In genomic region chr22:50186181-50186731, GRCh38 we compare ENCODE assay signal across 8 cellular contexts. TPM values are rescaled to one million over a fixed set of nuclear protein-coding genes. Genes with fewer than 3 reads are reported as not detected.
A peak's percentile ranks its signal among the peaks of the same experiment; 100 is the strongest.
DNase-seq lines count a peak whose midpoint lies in the region; ATAC-seq and TF ChIP-seq lines count a peak whose summit lies in the region.

No MANE protein-coding gene starts in this region.

- H3K36me3 Mint-ChIP-seq in activated naive CD4-positive, alpha-beta T cell treated with anti-CD3 and anti-CD28 coated beads for 36 hours (ENCODE audit: low read depth): peaks cover 3% of the 10 kb centered on the region
- H3K36me3 Mint-ChIP-seq in brain (no peaks in the 10 kb centered on the region), type B pancreatic cell (no peaks in the 10 kb centered on the region)

- no peak for ATAC-seq in lower lobe of right lung

- peaks cover 36% of the 10 kb centered on the region for H3K4me1 Mint-ChIP-seq in activated naive CD4-positive, alpha-beta T cell treated with anti-CD3 and anti-CD28 coated beads for 36 hours (ENCODE audit: low read depth)
- H3K4me1 Mint-ChIP-seq in brain (peaks cover 24% of the 10 kb centered on the region), type B pancreatic cell (ENCODE audit: unreplicated experiment) (peaks cover 9% of the 10 kb centered on the region)

- no peaks in the 10 kb centered on the region for H3K9me3 Mint-ChIP-seq in activated naive CD4-positive, alpha-beta T cell treated with anti-CD3 and anti-CD28 coated beads for 36 hours
- H3K9me3 Mint-ChIP-seq in brain (peaks cover 0 to 3% (median 0%) of the 10 kb centered on the region in 5 experiments), type B pancreatic cell (no peaks in the 10 kb centered on the region)

- CTCF ChIA-PET in activated naive CD4-positive, alpha-beta T cell treated with anti-CD3 and anti-CD28 coated beads for 36 hours (lab: Charles Lee): interaction anchor here (0.6 to 2.3 kb wide), 2 partner anchors 256 to 407 kb away, joined by 4 to 5 read pairs; no protein-coding TSS in a partner anchor

- H3K4me1 ChIP-seq in lower lobe of right lung: peaks cover 62% of the 10 kb centered on the region

- peak overlapping the region; percentile 68 for H3K4me3 ChIP-seq in lower lobe of right lung

- H3K36me3 ChIP-seq in lower lobe of right lung: no peaks in the 10 kb centered on the region

- peak overlapping the region; percentile 72 for H3K27ac ChIP-seq in lower lobe of right lung

- no peaks in the 10 kb centered on the region for H3K27me3 ChIP-seq in lower lobe of right lung (ENCODE audit: low read depth)

- H3K27me3 Mint-ChIP-seq in activated naive CD4-positive, alpha-beta T cell treated with anti-CD3 and anti-CD28 coated beads for 36 hours (ENCODE audit: low read depth): no peaks in the 10 kb centered on the region
- H3K27me3 Mint-ChIP-seq in brain (peaks cover under 1% of the 10 kb centered on the region), type B pancreatic cell (no peaks in the 10 kb centered on the region)

- no peak for DNase-seq in activated naive CD4-positive, alpha-beta T cell treated with anti-CD3 and anti-CD28 coated beads for 36 hours
- no peak for DNase-seq in activated naive CD4-positive, alpha-beta T cell treated with Interleukin-2 at 50 U/mL for 16 hours
- DNase-seq in lower lobe of right lung (no peak), type B pancreatic cell (ENCODE audit: extremely low spot score, unreplicated experiment) (no peak), NCI-H2196 (lab: John Stamatoyannopoulos, UW; ENCODE audit: unreplicated experiment) (no peak), NCI-H526 treated with DMSO at 0.1 percent for 48 hours (lab: John Stamatoyannopoulos, UW) (no peak), GF-D8 (lab: John Stamatoyannopoulos, UW) (no peak)

- peak overlapping the region; percentile 87 for H3K27ac Mint-ChIP-seq in activated naive CD4-positive, alpha-beta T cell treated with anti-CD3 and anti-CD28 coated beads for 36 hours
- H3K27ac Mint-ChIP-seq in brain (peak overlapping the region; percentile 82 to 97 (median 94)), type B pancreatic cell (peak overlapping the region; percentile 91)

- TF ChIP-seq CTCF in brain (conservative IDR thresholded peaks at IDR 0.05) (no peak), lower lobe of right lung (IDR thresholded peaks at IDR 0.05) (no peak), type B pancreatic cell (conservative IDR thresholded peaks at IDR 0.05) (no peak)

- intact Hi-C loops in activated naive CD4-positive, alpha-beta T cell treated with anti-CD3 and anti-CD28 coated beads for 36 hours (cut with micrococcal nuclease): no loop called here
- intact Hi-C loops in lower lobe of right lung (cut with DNase I): no loop called here

- H3K9me3 ChIP-seq in lower lobe of right lung: no peaks in the 10 kb centered on the region

- peak overlapping the region; percentile 93 for H3K4me3 Mint-ChIP-seq in activated naive CD4-positive, alpha-beta T cell treated with anti-CD3 and anti-CD28 coated beads for 36 hours
- H3K4me3 Mint-ChIP-seq in brain: peak overlapping the region; percentile 89 to 98 (median 95)
- peak overlapping the region; percentile 97 for H3K4me3 Mint-ChIP-seq in type B pancreatic cell

RNA-seq across cellular contexts. Expression of gene TRABD, which starts 0.5 kb away (rescaled TPM):
- 10 to 100 TPM; 61.0 to 62.8 TPM for total RNA-seq in activated naive CD4-positive, alpha-beta T cell treated with anti-CD3 and anti-CD28 coated beads for 36 hours
- 10.7 TPM for polyA plus RNA-seq in brain (ENCODE audit: insufficient read depth, low read depth, low replicate concordance)
- total RNA-seq in lower lobe of right lung (43.7 TPM), type B pancreatic cell (ENCODE audit: low replicate concordance) (33.8 and 37.7 TPM in 2 replicates)

RNA-seq across cellular contexts. Expression of gene SELENOO, which starts 14.6 kb away (rescaled TPM):
- total RNA-seq in activated naive CD4-positive, alpha-beta T cell treated with anti-CD3 and anti-CD28 coated beads for 36 hours: 10 to 100 TPM; 16.5 to 16.7 TPM
- 17.1 TPM for polyA plus RNA-seq in brain (ENCODE audit: insufficient read depth, low read depth, low replicate concordance)
- total RNA-seq in lower lobe of right lung (18.7 TPM), type B pancreatic cell (ENCODE audit: low replicate concordance) (23.8 and 28.5 TPM in 2 replicates)

RNA-seq across cellular contexts. Expression of gene PANX2, which starts 15.7 kb away (rescaled TPM):
- total RNA-seq in activated naive CD4-positive, alpha-beta T cell treated with anti-CD3 and anti-CD28 coated beads for 36 hours: 1 to 10 TPM; 1.2 to 1.7 TPM
- 15.2 TPM for polyA plus RNA-seq in brain (ENCODE audit: insufficient read depth, low read depth, low replicate concordance)
- total RNA-seq in lower lobe of right lung (2.5 TPM), type B pancreatic cell (ENCODE audit: low replicate concordance) (3.0 and 9.3 TPM in 2 replicates)

RNA-seq across cellular contexts. Expression of gene TUBGCP6, which starts 58.6 kb away (rescaled TPM):
- 10 to 100 TPM; 44.5 to 47.8 TPM for total RNA-seq in activated naive CD4-positive, alpha-beta T cell treated with anti-CD3 and anti-CD28 coated beads for 36 hours
- polyA plus RNA-seq in brain (ENCODE audit: insufficient read depth, low read depth, low replicate concordance): 14.4 TPM
- total RNA-seq in lower lobe of right lung (48.5 TPM), type B pancreatic cell (ENCODE audit: low replicate concordance) (43.0 and 51.4 TPM in 2 replicates)
